In genomic region chr15:56038015-56038414, GRCh38 we compare ENCODE assay signal across 12 cellular contexts. TPM values are rescaled to one million over a fixed set of nuclear protein-coding genes. Genes with fewer than 3 reads are reported as not detected.
DNase-seq lines count a peak whose midpoint lies in the region; ATAC-seq and TF ChIP-seq lines count a peak whose summit lies in the region.
"Had no signal": no experiment of that assay in that cellular context is flagged by ENCODE, and none has a peak within 500 bp of the region (broad histone marks: within the 10 kb centered on the region; RNA-seq: fewer than 3 reads in every experiment).

No MANE protein-coding gene starts in this region.

- TF ChIP-seq CTCF in CD14-positive monocyte (IDR thresholded peaks at IDR 0.05) = no peak

- no peaks in the 10 kb centered on the region for H3K27me3 Mint-ChIP-seq in activated T-helper 17 cell treated with anti-CD3 and anti-CD28 coated beads, Interleukin-2, amount 50 U/mL, for 72 hours
- peaks cover 0 to 5% (median 0%) of the 10 kb centered on the region in 3 donors for H3K27me3 Mint-ChIP-seq in CD14-positive monocyte (ENCODE audit: low read depth in 3 of 3)

- H3K27ac Mint-ChIP-seq in activated T-helper 17 cell treated with anti-CD3 and anti-CD28 coated beads, Interleukin-2, amount 50 U/mL, for 72 hours = peak overlapping the region; percentile 73
- H3K27ac Mint-ChIP-seq in CD14-positive monocyte = no peak overlapping the region
- H3K27ac Mint-ChIP-seq: natural killer cell; stimulated activated memory B cell treated with anti-CD40 and anti-IgM and Interleukin-4, amounts not matched to agents 10 μg/mL and 1 μg/mL and 100 μg/mL, for 72 hours had no signal

- peak; percentile 69 for ATAC-seq in activated T-helper 17 cell treated with anti-CD3 and anti-CD28 coated beads, Interleukin-2, amount 50 U/mL, for 72 hours (replicated peaks)
- ATAC-seq: A549; natural killer cell; stimulated activated memory B cell treated with anti-CD40 and anti-IgM and Interleukin-4, amounts not matched to agents 10 μg/mL and 1 μg/mL and 100 μg/mL, for 72 hours had no signal

- H3K36me3 Mint-ChIP-seq in activated T-helper 17 cell treated with anti-CD3 and anti-CD28 coated beads, Interleukin-2, amount 50 U/mL, for 72 hours (ENCODE audit: low read depth) = peaks cover 9% of the 10 kb centered on the region
- no peaks in the 10 kb centered on the region for H3K36me3 Mint-ChIP-seq in CD14-positive monocyte
- H3K36me3 Mint-ChIP-seq: natural killer cell; stimulated activated memory B cell treated with anti-CD40 and anti-IgM and Interleukin-4, amounts not matched to agents 10 μg/mL and 1 μg/mL and 100 μg/mL, for 72 hours had no signal

- DNase-seq in SKM-1 treated with dmso at 0.1 percent for 144 hours (lab: John Stamatoyannopoulos, UW; ENCODE audit: unreplicated experiment) (peak; percentile 5), SKM-1 (lab: John Stamatoyannopoulos, UW; ENCODE audit: unreplicated experiment) (no peak), KBM-7 (peak; percentile 69), lung microvascular endothelial cell (ENCODE audit: low read depth in 2 of 2) (peak; percentile 11 to 38), CD14-positive monocyte (ENCODE audit: low spot score) (no peak), NCI-H187 treated with DMSO at 0.1 percent for 48 hours (lab: John Stamatoyannopoulos, UW) (no peak)
- no peak for DNase-seq in stimulated activated CD8-positive, alpha-beta memory T cell treated with anti-CD3 and anti-CD28 coated beads, Interleukin-4, amount 100 ng/mL, for 48 hours
- DNase-seq: natural killer cell, NCI-H524 had no signal

- peaks cover 39% of the 10 kb centered on the region for H3K4me1 Mint-ChIP-seq in activated T-helper 17 cell treated with anti-CD3 and anti-CD28 coated beads, Interleukin-2, amount 50 U/mL, for 72 hours
- H3K4me1 Mint-ChIP-seq in CD14-positive monocyte = peaks cover 6% of the 10 kb centered on the region

- intact Hi-C loops in CD14-positive monocyte (cut with micrococcal nuclease) = no loop called here

- H3K4me3 Mint-ChIP-seq in activated T-helper 17 cell treated with anti-CD3 and anti-CD28 coated beads, Interleukin-2, amount 50 U/mL, for 72 hours = peak overlapping the region; percentile 48
- H3K4me3 Mint-ChIP-seq in CD14-positive monocyte = no peak overlapping the region
- H3K4me3 Mint-ChIP-seq: natural killer cell; stimulated activated memory B cell treated with anti-CD40 and anti-IgM and Interleukin-4, amounts not matched to agents 10 μg/mL and 1 μg/mL and 100 μg/mL, for 72 hours had no signal

- in situ Hi-C loops in KBM-7 (cut with MboI; ENCODE audit: low pct_unique_long_range_greater_than_20kb, low sequenced_read_pairs) = no loop called here

- H3K9me3 Mint-ChIP-seq in activated T-helper 17 cell treated with anti-CD3 and anti-CD28 coated beads, Interleukin-2, amount 50 U/mL, for 72 hours = no peaks in the 10 kb centered on the region
- peaks cover 0 to 3% (median 0%) of the 10 kb centered on the region in 7 donors for H3K9me3 Mint-ChIP-seq in CD14-positive monocyte
- H3K9me3 Mint-ChIP-seq: natural killer cell; stimulated activated memory B cell treated with anti-CD40 and anti-IgM and Interleukin-4, amounts not matched to agents 10 μg/mL and 1 μg/mL and 100 μg/mL, for 72 hours had no signal

RNA-seq across cellular contexts. Expression of gene NEDD4, which starts 44.6 kb away (rescaled TPM):
- total RNA-seq in activated T-helper 17 cell treated with anti-CD3 and anti-CD28 coated beads, Interleukin-2, amount 50 U/mL, for 72 hours = 10 to 100 TPM; 10.2 to 18.4 TPM
- 25.3 and 26.4 TPM in 2 replicates for total RNA-seq in lung microvascular endothelial cell
- polyA plus RNA-seq in CD14-positive monocyte = 1 to 10 TPM; 1.2 to 3.8 TPM

Comparison
In these comparisons a context has a peak if more than half of its experiments do, and no peak if none do; other contexts are left out.
1. DNase-seq: peak in SKM-1 treated with dmso at 0.1 percent for 144 hours (single experiment), KBM-7 (single experiment) and lung microvascular endothelial cell (2 of 2); none in SKM-1 (single experiment), stimulated activated CD8-positive, alpha-beta memory T cell treated with anti-CD3 and anti-CD28 coated beads, Interleukin-4, amount 100 ng/mL, for 48 hours (single experiment), CD14-positive monocyte (single experiment) and NCI-H187 treated with DMSO at 0.1 percent for 48 hours (single experiment).